Comparison of ENCODE assay signal across 35 cellular contexts in genomic region chr5:120330555-120330954, GRCh38.
"Had no signal": no experiment of that assay in that cellular context is flagged by ENCODE, and none has a peak within 500 bp of the region (broad histone marks: within the 10 kb centered on the region; RNA-seq: fewer than 3 reads in every experiment).

No MANE protein-coding gene starts in this region.

- H3K4me3 ChIP-seq: adrenal gland, body of pancreas, breast epithelium had no signal

- H3K27ac ChIP-seq: adrenal gland, body of pancreas, brain microvascular endothelial cell, breast epithelium, VCaP had no signal

- ATAC-seq: activated CD8-positive, alpha-beta T cell treated with anti-CD3 and anti-CD28 coated beads for 36 hours; activated naive CD8-positive, alpha-beta T cell treated with anti-CD3 and anti-CD28 coated beads, Interleukin-2, amount 50 U/mL, for 24 hours; activated T-cell treated with anti-CD3 and anti-CD28 coated beads, Interleukin-2, amount 50 U/mL, for 4 hours; activated T-cell treated with anti-CD3 and anti-CD28 coated beads, Interleukin-2, amount 50 U/mL, for 72 hours; activated T-helper 17 cell treated with anti-CD3 and anti-CD28 coated beads, Interleukin-2, amount 50 U/mL, for 72 hours; body of pancreas had no signal

- H3K4me1 Mint-ChIP-seq: activated B cell treated with CpG ODN at 0.5 μM for 24 hours; activated CD4-positive, alpha-beta T cell treated with anti-CD3 and anti-CD28 coated beads, Interleukin-2, amount 10 ng/mL, durations not matched to agents 24 days and 14 days; activated naive CD4-positive, alpha-beta T cell treated with anti-CD3 and anti-CD28 coated beads, Interleukin-2, amount 10 ng/mL, durations not matched to agents 7 days and 5 days; activated naive CD4-positive, alpha-beta T cell treated with anti-CD3 and anti-CD28 coated beads, Interleukin-2, amount 50 U/mL, for 24 hours; activated naive CD8-positive, alpha-beta T cell treated with anti-CD3 and anti-CD28 coated beads, Interleukin-2, amount 10 ng/mL, durations not matched to agents 7 days and 5 days; activated naive CD8-positive, alpha-beta T cell treated with anti-CD3 and anti-CD28 coated beads, Interleukin-2, amount 50 U/mL, for 24 hours; activated T-helper 17 cell treated with anti-CD3 and anti-CD28 coated beads, Interleukin-2, amount 50 U/mL, for 72 hours had no signal

- H3K27me3 Mint-ChIP-seq: activated B cell treated with CpG ODN at 0.5 μM for 24 hours; activated CD4-positive, alpha-beta memory T cell treated with anti-CD3 and anti-CD28 coated beads for 36 hours; activated CD4-positive, alpha-beta T cell treated with anti-CD3 and anti-CD28 coated beads, Interleukin-2, amount 10 ng/mL, durations not matched to agents 24 days and 14 days; activated CD8-positive, alpha-beta T cell treated with anti-CD3 and anti-CD28 coated beads for 36 hours; activated naive CD4-positive, alpha-beta T cell treated with anti-CD3 and anti-CD28 coated beads, Interleukin-2, amount 10 ng/mL, durations not matched to agents 7 days and 5 days; activated naive CD4-positive, alpha-beta T cell treated with anti-CD3 and anti-CD28 coated beads, Interleukin-2, amount 50 U/mL, for 24 hours; activated naive CD8-positive, alpha-beta T cell; activated naive CD8-positive, alpha-beta T cell treated with anti-CD3 and anti-CD28 coated beads, Interleukin-2, amount 50 U/mL, for 24 hours; activated T-helper 17 cell treated with anti-CD3 and anti-CD28 coated beads, Interleukin-2, amount 50 U/mL, for 72 hours had no signal

- H3K9me3 ChIP-seq: adrenal gland, body of pancreas, breast epithelium had no signal

- H3K36me3 ChIP-seq: adrenal gland, brain microvascular endothelial cell, breast epithelium had no signal

- H3K27me3 ChIP-seq: adrenal gland, body of pancreas, brain microvascular endothelial cell, breast epithelium had no signal

- H3K9me3 Mint-ChIP-seq: activated B cell treated with CpG ODN at 0.5 μM for 24 hours; activated CD4-positive, alpha-beta T cell treated with anti-CD3 and anti-CD28 coated beads, Interleukin-2, amount 10 ng/mL, durations not matched to agents 24 days and 14 days; activated naive CD8-positive, alpha-beta T cell treated with anti-CD3 and anti-CD28 coated beads, Interleukin-2, amount 50 U/mL, for 24 hours; activated T-helper 1 cell treated with anti-CD3 and anti-CD28 coated beads, Interleukin-12 subunit alpha, Interleukin-12 subunit beta, Interleukin-2, Interleukin-4 antibody, amounts not matched to agents 30 ng/mL and 10 ng/mL and 1 ng/mL, durations not matched to agents 14 hours and 24 hours and 36 hours; T-helper 1 cell treated with Interleukin-12 subunit alpha and Interleukin-12 subunit beta and Interleukin-4 antibody, amounts not matched to agents 30 μg/mL and 1 μg/mL, for 36 hours; T-helper 2 cell treated with Interferon-gamma antibody and Interleukin-4, amounts not matched to agents 5 μg/mL and 100 μg/mL, for 36 hours had no signal

- H3K36me3 Mint-ChIP-seq: activated CD4-positive, alpha-beta memory T cell treated with anti-CD3 and anti-CD28 coated beads for 36 hours; activated naive CD4-positive, alpha-beta T cell treated with anti-CD3 and anti-CD28 coated beads, Interleukin-2, amount 10 ng/mL, durations not matched to agents 7 days and 5 days; activated naive CD4-positive, alpha-beta T cell treated with anti-CD3 and anti-CD28 coated beads, Interleukin-2, amount 50 U/mL, for 24 hours; activated naive CD8-positive, alpha-beta T cell; activated naive CD8-positive, alpha-beta T cell treated with anti-CD3 and anti-CD28 coated beads, Interleukin-2, amount 10 ng/mL, durations not matched to agents 7 days and 5 days had no signal

- H3K4me3 Mint-ChIP-seq: activated B cell treated with CpG ODN at 0.5 μM for 24 hours; activated CD4-positive, alpha-beta memory T cell treated with anti-CD3 and anti-CD28 coated beads for 36 hours; activated CD4-positive, alpha-beta T cell treated with anti-CD3 and anti-CD28 coated beads, Interleukin-2, amount 10 ng/mL, durations not matched to agents 24 days and 14 days; activated CD8-positive, alpha-beta T cell treated with anti-CD3 and anti-CD28 coated beads for 36 hours; activated naive CD4-positive, alpha-beta T cell treated with anti-CD3 and anti-CD28 coated beads, Interleukin-2, amount 10 ng/mL, durations not matched to agents 7 days and 5 days; activated naive CD4-positive, alpha-beta T cell treated with anti-CD3 and anti-CD28 coated beads, Interleukin-2, amount 50 U/mL, for 24 hours; activated naive CD8-positive, alpha-beta T cell; activated naive CD8-positive, alpha-beta T cell treated with anti-CD3 and anti-CD28 coated beads, Interleukin-2, amount 10 ng/mL, durations not matched to agents 7 days and 5 days; activated naive CD8-positive, alpha-beta T cell treated with anti-CD3 and anti-CD28 coated beads, Interleukin-2, amount 50 U/mL, for 24 hours; activated T-cell treated with anti-CD3 and anti-CD28 coated beads, Interleukin-2, amount 50 U/mL, for 4 hours; activated T-cell treated with anti-CD3 and anti-CD28 coated beads, Interleukin-2, amount 50 U/mL, for 72 hours; activated T-helper 1 cell treated with anti-CD3 and anti-CD28 coated beads, Interleukin-12 subunit alpha, Interleukin-12 subunit beta, Interleukin-2, Interleukin-4 antibody, amounts not matched to agents 30 ng/mL and 10 ng/mL and 1 ng/mL, durations not matched to agents 14 hours and 24 hours and 36 hours; activated T-helper 17 cell treated with anti-CD3 and anti-CD28 coated beads, Interleukin-2, amount 50 U/mL, for 72 hours; T-helper 1 cell treated with Interleukin-12 subunit alpha and Interleukin-12 subunit beta and Interleukin-4 antibody, amounts not matched to agents 30 μg/mL and 1 μg/mL, for 36 hours; T-helper 2 cell treated with Interferon-gamma antibody and Interleukin-4, amounts not matched to agents 5 μg/mL and 100 μg/mL, for 36 hours had no signal

- H3K4me1 ChIP-seq: adrenal gland, body of pancreas, breast epithelium had no signal

- H3K27ac Mint-ChIP-seq: activated B cell treated with CpG ODN at 0.5 μM for 24 hours; activated CD4-positive, alpha-beta memory T cell treated with anti-CD3 and anti-CD28 coated beads for 36 hours; activated CD4-positive, alpha-beta T cell treated with anti-CD3 and anti-CD28 coated beads, Interleukin-2, amount 10 ng/mL, durations not matched to agents 24 days and 14 days; activated CD8-positive, alpha-beta T cell treated with anti-CD3 and anti-CD28 coated beads for 36 hours; activated naive CD4-positive, alpha-beta T cell treated with anti-CD3 and anti-CD28 coated beads, Interleukin-2, amount 10 ng/mL, durations not matched to agents 7 days and 5 days; activated naive CD4-positive, alpha-beta T cell treated with anti-CD3 and anti-CD28 coated beads, Interleukin-2, amount 50 U/mL, for 24 hours; activated naive CD8-positive, alpha-beta T cell; activated naive CD8-positive, alpha-beta T cell treated with anti-CD3 and anti-CD28 coated beads, Interleukin-2, amount 10 ng/mL, durations not matched to agents 7 days and 5 days; activated naive CD8-positive, alpha-beta T cell treated with anti-CD3 and anti-CD28 coated beads, Interleukin-2, amount 50 U/mL, for 24 hours; activated T-cell treated with anti-CD3 and anti-CD28 coated beads, Interleukin-2, amount 50 U/mL, for 72 hours; activated T-helper 1 cell treated with anti-CD3 and anti-CD28 coated beads, Interleukin-12 subunit alpha, Interleukin-12 subunit beta, Interleukin-2, Interleukin-4 antibody, amounts not matched to agents 30 ng/mL and 10 ng/mL and 1 ng/mL, durations not matched to agents 14 hours and 24 hours and 36 hours; activated T-helper 17 cell treated with anti-CD3 and anti-CD28 coated beads, Interleukin-2, amount 50 U/mL, for 72 hours; T-helper 1 cell treated with Interleukin-12 subunit alpha and Interleukin-12 subunit beta and Interleukin-4 antibody, amounts not matched to agents 30 μg/mL and 1 μg/mL, for 36 hours; T-helper 2 cell treated with Interferon-gamma antibody and Interleukin-4, amounts not matched to agents 5 μg/mL and 100 μg/mL, for 36 hours had no signal

- DNase-seq: activated B cell treated with CpG ODN at 0.5 μM for 24 hours; activated CD4-positive, alpha-beta memory T cell treated with anti-CD3 and anti-CD28 coated beads for 36 hours; activated CD4-positive, alpha-beta T cell treated with anti-CD3 and anti-CD28 coated beads for 4 hours; activated CD4-positive, alpha-beta T cell treated with anti-CD3 and anti-CD28 coated beads, Interleukin-2, amount 10 ng/mL, durations not matched to agents 24 days and 14 days; activated CD4-positive, alpha-beta T cell treated with anti-CD3 and anti-CD28 coated beads, Interleukin-2, amount 50 U/mL, for 1 hour; activated CD4-positive, alpha-beta T cell treated with anti-CD3 and anti-CD28 coated beads, Interleukin-2, amount 50 U/mL, for 4 hours; activated CD4-positive, CD25-positive, alpha-beta regulatory T cell treated with anti-CD3 and anti-CD28 coated beads, Interleukin-2, amount 50 U/mL, for 72 hours; activated CD8-positive, alpha-beta memory T cell treated with anti-CD3 and anti-CD28 coated beads, Interleukin-2, amount 50 U/mL, for 4 hours; activated CD8-positive, alpha-beta T cell treated with anti-CD3 and anti-CD28 coated beads for 36 hours; activated effector memory CD4-positive, alpha-beta T cell treated with anti-CD3 and anti-CD28 coated beads, Interleukin-2, amount 50 U/mL, for 16 hours; activated naive CD4-positive, alpha-beta T cell treated with anti-CD3 and anti-CD28 coated beads, Interleukin-2, amount 10 ng/mL, durations not matched to agents 7 days and 5 days; activated naive CD4-positive, alpha-beta T cell treated with Interleukin-2 at 50 U/mL for 16 hours; activated naive CD8-positive, alpha-beta T cell treated with anti-CD3 and anti-CD28 coated beads, Interleukin-2, amount 10 ng/mL, durations not matched to agents 7 days and 5 days; activated naive CD8-positive, alpha-beta T cell treated with anti-CD3 and anti-CD28 coated beads, Interleukin-2, amount 50 U/mL, for 24 hours; activated T-cell treated with anti-CD3 and anti-CD28 coated beads for 4 hours; activated T-cell treated with anti-CD3 and anti-CD28 coated beads, Interleukin-2, amount 50 U/mL, for 1 hour; activated T-cell treated with anti-CD3 and anti-CD28 coated beads, Interleukin-2, amount 50 U/mL, for 4 hours; activated T-cell treated with anti-CD3 and anti-CD28 coated beads, Interleukin-2, amount 50 U/mL, for 72 hours; adrenal gland; amniotic stem cell; aorta; body of pancreas; brain microvascular endothelial cell; central memory CD4-positive, alpha-beta T cell; T-helper 1 cell; T-helper 2 cell; T-helper 9 cell had no signal
